9 cellular contexts compared by ENCODE assay signal in the genomic region with DNA sequence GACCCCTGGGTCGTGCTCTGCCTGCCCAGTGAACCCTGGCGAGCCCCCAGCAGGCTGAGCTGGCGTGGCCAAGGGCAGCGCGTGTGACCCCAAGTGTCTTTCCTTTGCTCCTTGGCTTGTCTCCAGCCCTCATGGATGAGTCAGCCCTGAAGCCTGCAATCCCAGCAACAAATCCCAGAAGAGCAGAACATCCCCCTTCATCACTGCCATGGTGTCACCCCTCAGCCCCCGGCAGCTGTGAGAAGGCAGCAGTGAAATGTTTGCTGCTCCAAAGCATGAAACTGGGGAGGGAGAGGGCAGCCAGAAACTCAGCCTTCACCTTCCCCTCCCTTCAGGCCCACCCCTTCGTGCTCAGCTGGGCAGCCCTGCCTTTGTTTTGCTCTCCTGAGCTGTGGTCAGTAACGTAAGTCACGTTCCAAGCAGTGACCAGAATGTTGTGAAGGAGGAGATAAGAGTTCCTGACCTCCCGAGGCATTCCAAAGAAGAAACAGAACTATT. TPM values are rescaled to one million over a fixed set of nuclear protein-coding genes. Genes with fewer than 3 reads are reported as not detected.
A peak's percentile ranks its signal among the peaks of the same experiment; 100 is the strongest.
DNase-seq lines count a peak whose midpoint lies in the region; ATAC-seq and TF ChIP-seq lines count a peak whose summit lies in the region.
"Had no signal": no experiment of that assay in that cellular context is flagged by ENCODE, and none has a peak within 500 bp of the region (broad histone marks: within the 10 kb centered on the region; RNA-seq: fewer than 3 reads in every experiment).

No MANE protein-coding gene starts in this region.

- 35% methylated on average over 10 of the region's 10 CpGs for WGBS in hepatocyte (ENCODE audit: low lambda C conversion rate, missing lambda C conversion rate)
- WGBS in stomach, 5 donors: 23 to 40% (median 35%) methylated on average over 9 to 10 of the region's 10 CpGs

- no peaks in the 10 kb centered on the region for H3K79me2 ChIP-seq in hepatocyte

- DNase-seq in H7: peak; percentile 52
- peak in 1 of 2 donors; percentile 89 for DNase-seq in ascending aorta (ENCODE audit: low spot score in 2 of 2)
- DNase-seq in hepatocyte (ENCODE audit: low spot score): peak; percentile 73
- DNase-seq in stomach: peak; percentile 60
- DNase-seq in NCI-H1417 treated with DMSO at 0.1 percent for 48 hours (lab: John Stamatoyannopoulos, UW): no peak
- DNase-seq: immature natural killer cell had no signal

- H3K36me3 ChIP-seq in H7 (replicated peaks; ENCODE audit: control insufficient read depth, insufficient read depth, low read length) (no peaks in the 10 kb centered on the region), ascending aorta (peaks cover 11 to 14% of the 10 kb centered on the region in 2 donors), hepatocyte (replicated peaks; ENCODE audit: insufficient read depth, low read depth) (no peaks in the 10 kb centered on the region), stomach (peaks cover 0 to 28% (median 24%) of the 10 kb centered on the region in 4 donors)

- no peaks in the 10 kb centered on the region for H3K9me2 ChIP-seq in hepatocyte (replicated peaks; ENCODE audit: insufficient read depth)

- peak; percentile 46 for TF ChIP-seq EP300 in stomach (IDR thresholded peaks at IDR 0.05)

- no peaks in the 10 kb centered on the region for H4K20me1 ChIP-seq in hepatocyte (ENCODE audit: insufficient read depth, poor library complexity, severe bottlenecking)

- H3K4me3 ChIP-seq in H7 (ENCODE audit: insufficient read depth, low read depth, low read length) (no peak overlapping the region), ascending aorta (no peak overlapping the region), hepatocyte (no peak overlapping the region), stomach (no peak overlapping the region)

- no peaks in the 10 kb centered on the region for H3K9me3 ChIP-seq in ascending aorta
- no peaks in the 10 kb centered on the region for H3K9me3 ChIP-seq in hepatocyte (ENCODE audit: low read depth)
- no peaks in the 10 kb centered on the region for H3K9me3 ChIP-seq in stomach

- H3K27ac ChIP-seq in ascending aorta (peak overlapping the region; percentile 75 to 86), hepatocyte (peak overlapping the region; percentile 92), stomach (peak overlapping the region; percentile 6 to 81 (median 71))

- H3K4me1 ChIP-seq in ascending aorta (peaks cover 11 to 31% of the 10 kb centered on the region in 2 donors), hepatocyte (ENCODE audit: insufficient read depth) (peaks cover 21% of the 10 kb centered on the region), stomach (peaks cover 18 to 38% (median 26%) of the 10 kb centered on the region in 4 donors)

- intact Hi-C loops in ascending aorta (cut with DNase I): loop anchor here (1.0 to 2.0 kb wide), 2 partner anchors 27 to 45 kb away; no protein-coding TSS in a partner anchor
- intact Hi-C loops in stomach (cut with DNase I; ENCODE audit: low total_unique reads): no loop called here

- peak overlapping the region; percentile 2 for H3K4me2 ChIP-seq in hepatocyte

- H3K27me3 ChIP-seq in H7 (ENCODE audit: control insufficient read depth, insufficient read depth, low read length) (no peaks in the 10 kb centered on the region), ascending aorta (no peaks in the 10 kb centered on the region), hepatocyte (no peaks in the 10 kb centered on the region), stomach (no peaks in the 10 kb centered on the region)

- ATAC-seq in HG03442 (IDR thresholded peaks at IDR 0.05; ENCODE audit: unreplicated experiment) (no peak), GM19455 (IDR thresholded peaks at IDR 0.05; ENCODE audit: unreplicated experiment) (no peak), HG03378 (IDR thresholded peaks at IDR 0.05; ENCODE audit: unreplicated experiment) (no peak)

- TF ChIP-seq POLR2A in stomach (IDR thresholded peaks at IDR 0.05): no peak

- TF ChIP-seq CTCF in ascending aorta (IDR thresholded peaks at IDR 0.05) (no peak), hepatocyte (IDR thresholded peaks at IDR 0.05; ENCODE audit: poor library complexity) (no peak), stomach (IDR thresholded peaks at IDR 0.05) (no peak)

- no peak overlapping the region for H2AFZ ChIP-seq in hepatocyte

RNA-seq across cellular contexts. Expression of gene ADAMTS15, which starts 29.8 kb away (rescaled TPM):
- total RNA-seq in H7 (2014; rRNA removed; shearing (Covaris generic)): 0.85 and 1.1 TPM in 2 replicates
- total RNA-seq in ascending aorta: 20.4 TPM
- 10.1 and 14.6 TPM in 2 replicates for total RNA-seq in hepatocyte
- polyA plus RNA-seq in hepatocyte: 4.5 and 5.4 TPM in 2 replicates
- 10 to 100 TPM in 2 of 5 donors, 1 to 10 TPM in 3; 1.4 to 23.5 (median 2.2) TPM for total RNA-seq in stomach
- 1 to 10 TPM; 2.0 to 4.3 (median 2.5) TPM for polyA plus RNA-seq in stomach
- polyA plus RNA-seq: immature natural killer cell had no signal

RNA-seq across cellular contexts. Expression of gene ADAMTS8, which starts 49.8 kb away (rescaled TPM):
- 1.6 TPM in 2 replicates for total RNA-seq in H7 (2014; rRNA removed; shearing (Covaris generic))
- total RNA-seq in ascending aorta (0.64 TPM), hepatocyte (1.9 and 2.3 TPM in 2 replicates), stomach (10 to 100 TPM in 2 of 5 donors, 1 to 10 TPM in 2, under 1 TPM in 1; 0.58 to 24.1 (median 4.6) TPM)
- polyA plus RNA-seq in hepatocyte (1.2 and 1.7 TPM in 2 replicates), stomach (10 to 100 TPM in 1 of 3 donors, 1 to 10 TPM in 2; 3.5 to 11.9 (median 4.9) TPM)
